1 cellular context compared by ENCODE assay signal in genomic region chr14:91114079-91115065, GRCh38.
TF ChIP-seq lines count a peak whose summit lies in the region.

No MANE protein-coding gene starts in this region.

TF ChIP-seq in GM12878, 131 proteins besides CTCF, POLR2A, EP300 and RAD21 (continued from another document):
- TF ChIP-seq BCL11A (IDR thresholded peaks at IDR 0.05; ENCODE audit: low read depth, low read length) (no peak), SIN3A (IDR thresholded peaks at IDR 0.05; ENCODE audit: low read depth, low read length) (peak; percentile 67), CEBPZ (IDR thresholded peaks at IDR 0.05; ENCODE audit: low read depth, low read length) (no peak), DPF2 (IDR thresholded peaks at IDR 0.05) (peak; percentile 23), ELK1 (IDR thresholded peaks at IDR 0.05; ENCODE audit: low read depth, low read length) (no peak), CBX3 (IDR thresholded peaks at IDR 0.05; ENCODE audit: borderline replicate concordance, low read depth) (no peak), NRF1 (conservative IDR thresholded peaks at IDR 0.05; ENCODE audit: low read depth, low read length) (no peak), TAF1 (IDR thresholded peaks at IDR 0.05; ENCODE audit: borderline replicate concordance, low read depth, low read length) (0 out of 2 replicates have a peak, but pooled peaks have one; percentile 57), ZNF622 (IDR thresholded peaks at IDR 0.05) (no peak), MYC (IDR thresholded peaks at IDR 0.05; ENCODE audit: insufficient read depth, insufficient read length, insufficient replicate concordance, low read length, severe bottlenecking) (peak; percentile 82), SKIL (IDR thresholded peaks at IDR 0.05; ENCODE audit: low read depth, poor library complexity, severe bottlenecking) (peak; percentile 6), BACH1 (IDR thresholded peaks at IDR 0.05; ENCODE audit: borderline replicate concordance) (0 out of 2 replicates have a peak, but pooled peaks have one; percentile 35), SP1 (IDR thresholded peaks at IDR 0.05; ENCODE audit: low read depth, low read length) (peak; percentile 14), ZNF24 (IDR thresholded peaks at IDR 0.05) (no peak), YY1 (IDR thresholded peaks at IDR 0.05; ENCODE audit: low read depth, low read length) (no peak; the same call in 1 of the 2 replicates)
